Comparison of ENCODE assay signal across 9 cellular contexts in genomic region chr7:91265693-91266066, GRCh38. TPM values are rescaled to one million over a fixed set of nuclear protein-coding genes. Genes with fewer than 3 reads are reported as not detected.
DNase-seq lines count a peak whose midpoint lies in the region; ATAC-seq and TF ChIP-seq lines count a peak whose summit lies in the region.
"Had no signal": no experiment of that assay in that cellular context is flagged by ENCODE, and none has a peak within 500 bp of the region (broad histone marks: within the 10 kb centered on the region; RNA-seq: fewer than 3 reads in every experiment).

No MANE protein-coding gene starts in this region.

- H3K9me3 ChIP-seq in body of pancreas (no peaks in the 10 kb centered on the region), lower lobe of right lung (no peaks in the 10 kb centered on the region)

- CTCF ChIA-PET in activated naive CD4-positive, alpha-beta T cell treated with anti-CD3 and anti-CD28 coated beads for 36 hours (lab: Charles Lee) = no interaction called here
- CTCF ChIA-PET in HEK293T (lab: Yijun Ruan, JAX) = no interaction called here

- POLR2A ChIA-PET in HEK293T (lab: Yijun Ruan, JAX) = no interaction called here

- DNase-seq in activated naive CD4-positive, alpha-beta T cell treated with anti-CD3 and anti-CD28 coated beads for 36 hours = peak; percentile 4
- no peak for DNase-seq in activated naive CD4-positive, alpha-beta T cell treated with anti-CD3 and anti-CD28 coated beads, Interleukin-2, amount 50 U/mL, for 16 hours
- DNase-seq in body of pancreas = peak in 3 of 4 donors; percentile 32 to 45 (median 41)
- peak; percentile 57 for DNase-seq in lower lobe of right lung
- DNase-seq in type B pancreatic cell (ENCODE audit: extremely low spot score, unreplicated experiment) = no peak
- DNase-seq in HEK293T (ENCODE audit: extremely low spot score) = no peak
- no peak for DNase-seq in NCI-H2196 (lab: John Stamatoyannopoulos, UW; ENCODE audit: unreplicated experiment)
- no peak for DNase-seq in NCI-H187 (lab: John Stamatoyannopoulos, UW)
- DNase-seq: stimulated activated naive CD4-positive, alpha-beta T cell treated with Interleukin-2 at 50 U/mL for 16 hours had no signal

- H3K9me3 Mint-ChIP-seq in activated naive CD4-positive, alpha-beta T cell treated with anti-CD3 and anti-CD28 coated beads for 36 hours = no peaks in the 10 kb centered on the region
- no peaks in the 10 kb centered on the region for H3K9me3 Mint-ChIP-seq in type B pancreatic cell

- no peak overlapping the region for H3K27ac Mint-ChIP-seq in activated naive CD4-positive, alpha-beta T cell treated with anti-CD3 and anti-CD28 coated beads for 36 hours
- no peak overlapping the region for H3K27ac Mint-ChIP-seq in type B pancreatic cell

- H3K4me3 Mint-ChIP-seq in activated naive CD4-positive, alpha-beta T cell treated with anti-CD3 and anti-CD28 coated beads for 36 hours = peak overlapping the region; percentile 38
- H3K4me3 Mint-ChIP-seq in type B pancreatic cell = peak overlapping the region; percentile 97

- H3K4me1 ChIP-seq in body of pancreas = peaks cover 29% of the 10 kb centered on the region
- H3K4me1 ChIP-seq in lower lobe of right lung = peaks cover 37% of the 10 kb centered on the region

- H3K36me3 ChIP-seq in body of pancreas (replicated peaks in 1 of 2; ENCODE audit: insufficient read depth in 1 of 2, low read depth in 2 of 2) (no peaks in the 10 kb centered on the region), lower lobe of right lung (no peaks in the 10 kb centered on the region)

- 0 to 19% methylated on average over 3 to 31 of the region's 31 CpGs for WGBS in body of pancreas, 2 donors

- H3K36me3 Mint-ChIP-seq in activated naive CD4-positive, alpha-beta T cell treated with anti-CD3 and anti-CD28 coated beads for 36 hours (ENCODE audit: low read depth) = peaks cover 1% of the 10 kb centered on the region
- H3K36me3 Mint-ChIP-seq in type B pancreatic cell = peaks cover 18% of the 10 kb centered on the region

- H3K27me3 ChIP-seq in body of pancreas = no peaks in the 10 kb centered on the region
- H3K27me3 ChIP-seq in lower lobe of right lung (ENCODE audit: low read depth) = no peaks in the 10 kb centered on the region

- no peak for TF ChIP-seq POLR2A in body of pancreas (IDR thresholded peaks at IDR 0.05)

- TF ChIP-seq CTCF in body of pancreas (IDR thresholded peaks at IDR 0.05) = no peak
- no peak for TF ChIP-seq CTCF in lower lobe of right lung (IDR thresholded peaks at IDR 0.05)
- TF ChIP-seq CTCF in type B pancreatic cell (conservative IDR thresholded peaks at IDR 0.05) = no peak

- ATAC-seq in body of pancreas = no peak
- ATAC-seq in lower lobe of right lung = peak in 1 of 2 donors; percentile 8

- peaks cover 8% of the 10 kb centered on the region for H3K4me1 Mint-ChIP-seq in activated naive CD4-positive, alpha-beta T cell treated with anti-CD3 and anti-CD28 coated beads for 36 hours (ENCODE audit: low read depth)
- H3K4me1 Mint-ChIP-seq in type B pancreatic cell (ENCODE audit: unreplicated experiment) = peaks cover 23% of the 10 kb centered on the region

- intact Hi-C loops in activated naive CD4-positive, alpha-beta T cell treated with anti-CD3 and anti-CD28 coated beads for 36 hours (cut with micrococcal nuclease) = loop anchor here (1.0 to 10.0 kb wide), 8 partner anchors 369 to 1179 kb away; partner anchors contain the start of genes AKAP9, CFAP69, CYP51A1 and GATAD1
- intact Hi-C loops in body of pancreas (cut with DNase I) = no loop called here
- intact Hi-C loops in lower lobe of right lung (cut with DNase I) = no loop called here

- H3K4me3 ChIP-seq in body of pancreas = peak overlapping the region; percentile 80 to 96
- peak overlapping the region; percentile 82 for H3K4me3 ChIP-seq in lower lobe of right lung

- H3K27ac ChIP-seq in body of pancreas = peak overlapping the region; percentile 78 to 98 (median 95)
- peak overlapping the region; percentile 95 for H3K27ac ChIP-seq in lower lobe of right lung

- peaks cover 49% of the 10 kb centered on the region for H3K27me3 Mint-ChIP-seq in activated naive CD4-positive, alpha-beta T cell treated with anti-CD3 and anti-CD28 coated beads for 36 hours (ENCODE audit: low read depth)
- H3K27me3 Mint-ChIP-seq in type B pancreatic cell = peaks cover 36% of the 10 kb centered on the region

TF ChIP-seq in HEK293T, 16 proteins besides CTCF, POLR2A, EP300 and RAD21:
- TF ChIP-seq FOXM1 (IDR thresholded peaks at IDR 0.05; ENCODE audit: borderline replicate concordance) (no peak), PKNOX1 (IDR thresholded peaks at IDR 0.05) (no peak), HDGF (IDR thresholded peaks at IDR 0.05; ENCODE audit: borderline replicate concordance) (no peak), CTBP1 (IDR thresholded peaks at IDR 0.05; ENCODE audit: borderline replicate concordance) (no peak), LEF1 (IDR thresholded peaks at IDR 0.05; ENCODE audit: borderline replicate concordance) (no peak), TARDBP (IDR thresholded peaks at IDR 0.05) (no peak), L3MBTL2 (conservative IDR thresholded peaks at IDR 0.05) (no peak), BHLHE40 (IDR thresholded peaks at IDR 0.05; ENCODE audit: borderline replicate concordance) (no peak), NFRKB (IDR thresholded peaks at IDR 0.05) (no peak), ARNT (IDR thresholded peaks at IDR 0.05) (no peak), ZNF384 (IDR thresholded peaks at IDR 0.05) (no peak), SUZ12 (IDR thresholded peaks at IDR 0.05) (no peak), SP1 (IDR thresholded peaks at IDR 0.05) (no peak), ELF4 (IDR thresholded peaks at IDR 0.05) (no peak), FOXK2 (IDR thresholded peaks at IDR 0.05) (no peak)

RNA-seq across cellular contexts. Expression of gene FZD1, which starts 1.4 kb away (rescaled TPM):
- total RNA-seq in activated naive CD4-positive, alpha-beta T cell treated with anti-CD3 and anti-CD28 coated beads for 36 hours = under 1 TPM; 0.29 to 0.30 TPM
- total RNA-seq in body of pancreas (10 to 100 TPM in 1 of 2 donors, 1 to 10 TPM in 1; 6.3 to 10.1 TPM), lower lobe of right lung (20.1 TPM), type B pancreatic cell (ENCODE audit: low replicate concordance) (20.9 and 23.8 TPM in 2 replicates)

Comparison
In these comparisons a context has a peak if more than half of its experiments do, and no peak if none do; other contexts are left out.
1. DNase-seq: peak in activated naive CD4-positive, alpha-beta T cell treated with anti-CD3 and anti-CD28 coated beads for 36 hours (single experiment), body of pancreas (3 of 4) and lower lobe of right lung (single experiment); none in activated naive CD4-positive, alpha-beta T cell treated with anti-CD3 and anti-CD28 coated beads, Interleukin-2, amount 50 U/mL, for 16 hours (single experiment), type B pancreatic cell (single experiment), HEK293T (single experiment), NCI-H2196 (single experiment) and NCI-H187 (0 of 2).
2. RNA of gene FZD1, which starts 1.4 kb away (total RNA-seq): 20.9 to 23.8 TPM in type B pancreatic cell, 20.1 TPM in lower lobe of right lung (single experiment) and 6.3 to 10.1 TPM in body of pancreas; 0.29 to 0.30 TPM in activated naive CD4-positive, alpha-beta T cell treated with anti-CD3 and anti-CD28 coated beads for 36 hours; every median in the first group is over 4 times any median in the second.